In the genomic region with DNA sequence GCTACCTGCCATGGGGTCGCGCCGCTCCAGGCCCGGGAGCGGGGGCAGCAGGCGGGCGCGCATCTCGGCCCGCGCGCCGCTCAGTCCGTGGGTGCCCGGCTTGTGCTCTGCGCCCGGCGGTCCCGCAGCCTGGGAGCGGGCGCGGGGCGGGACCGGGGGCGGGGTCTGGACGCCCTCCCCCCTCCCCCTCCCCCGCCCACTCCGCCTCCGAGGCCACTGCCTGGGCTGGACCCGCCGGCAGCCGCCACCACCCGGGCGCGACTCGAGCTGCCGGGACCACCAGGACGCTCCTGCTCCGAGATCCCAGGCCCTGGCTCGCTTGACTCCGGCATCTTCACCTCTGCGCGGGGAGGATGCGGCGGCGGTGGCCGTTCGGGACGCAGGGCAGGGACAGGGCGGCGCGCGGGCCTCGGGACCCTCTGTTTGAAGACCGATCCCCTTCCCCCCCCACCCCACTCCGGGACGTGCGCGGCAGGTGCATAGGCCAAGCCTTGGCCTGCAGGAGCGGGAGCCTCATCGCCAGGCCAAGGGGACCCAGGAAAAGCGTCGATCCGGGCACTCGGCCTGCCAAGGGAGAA, we compare ENCODE assay signal across 1 cellular context.
TF ChIP-seq lines count a peak whose summit lies in the region.

A gene (minus strand): TSS at position 104 of the 578 bp plus-strand sequence. CDS start 92 bp downstream, at position 12.

TF ChIP-seq in K562, 482 proteins besides CTCF, POLR2A, EP300 and RAD21:
- TF ChIP-seq, protein P1, sequence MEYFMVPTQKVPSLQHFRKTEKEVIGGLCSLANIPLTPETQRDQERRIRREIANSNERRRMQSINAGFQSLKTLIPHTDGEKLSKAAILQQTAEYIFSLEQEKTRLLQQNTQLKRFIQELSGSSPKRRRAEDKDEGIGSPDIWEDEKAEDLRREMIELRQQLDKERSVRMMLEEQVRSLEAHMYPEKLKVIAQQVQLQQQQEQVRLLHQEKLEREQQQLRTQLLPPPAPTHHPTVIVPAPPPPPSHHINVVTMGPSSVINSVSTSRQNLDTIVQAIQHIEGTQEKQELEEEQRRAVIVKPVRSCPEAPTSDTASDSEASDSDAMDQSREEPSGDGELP (CRISPR knock-in tag; IDR thresholded peaks at IDR 0.05; ENCODE audit: borderline replicate concordance): 0 out of 2 replicates have a peak, but pooled peaks have one; percentile 12
- TF ChIP-seq, protein P2, sequence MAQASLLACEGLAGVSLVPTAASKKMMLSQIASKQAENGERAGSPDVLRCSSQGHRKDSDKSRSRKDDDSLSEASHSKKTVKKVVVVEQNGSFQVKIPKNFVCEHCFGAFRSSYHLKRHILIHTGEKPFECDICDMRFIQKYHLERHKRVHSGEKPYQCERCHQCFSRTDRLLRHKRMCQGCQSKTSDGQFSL (CRISPR knock-in tag; IDR thresholded peaks at IDR 0.05): 0 out of 2 replicates have a peak, but pooled peaks have one; percentile 56
- TF ChIP-seq, protein P2 (tag; IDR thresholded peaks at IDR 0.05): no peak
- no peak for TF ChIP-seq YY1 (IDR thresholded peaks at IDR 0.05; ENCODE audit: borderline replicate concordance in 1 of 3, control insufficient read depth in 1 of 3, extremely low read depth in 1 of 3, insufficient read depth in 3 of 3, insufficient read length in 1 of 3, insufficient replicate concordance in 2 of 3, low read depth in 1 of 3, low read length in 2 of 3)
